Comparison of ENCODE assay signal across 8 cellular contexts in genomic region chr10:80168679-80169380, GRCh38. TPM values are rescaled to one million over a fixed set of nuclear protein-coding genes. Genes with fewer than 3 reads are reported as not detected.
A peak's percentile ranks its signal among the peaks of the same experiment; 100 is the strongest.
DNase-seq lines count a peak whose midpoint lies in the region; ATAC-seq and TF ChIP-seq lines count a peak whose summit lies in the region.

No MANE protein-coding gene starts in this region.

- peaks cover 3% of the 10 kb centered on the region; the same call in 1 of the 2 replicates for H4K20me1 ChIP-seq in HCT116 (ENCODE audit: insufficient read depth)

- RAD21 ChIA-PET in HCT116 (lab: Charles Lee; ENCODE audit: low non-redundant PET in 1 of 2, low total read pairs in 2 of 2, uncharacterized antibody in 2 of 2, unreplicated experiment in 2 of 2), result no interaction called here

- CTCF ChIA-PET in Caco-2 (lab: Charles Lee) (no interaction called here), HCT116 (lab: Charles Lee) (no interaction called here)

- intact Hi-C loops in Caco-2 (cut with micrococcal nuclease; ENCODE audit: unreplicated experiment) (no loop called here), HCT116 (cut with micrococcal nuclease) (no loop called here), ascending aorta (cut with DNase I) (loop anchor here (2.0 kb wide), 1 partner anchor 30 kb away; no protein-coding TSS in a partner anchor)

- H3K27me3 ChIP-seq in Caco-2 (replicated peaks; ENCODE audit: control insufficient read depth, insufficient read depth, low read length) (no peaks in the 10 kb centered on the region), HCT116 (ENCODE audit: insufficient read depth, low read length) (no peaks in the 10 kb centered on the region), ascending aorta (no peaks in the 10 kb centered on the region), mesenchymal stem cell (ENCODE audit: control insufficient read depth in 1 of 2, insufficient read depth in 1 of 2, low read length in 2 of 2) (no peaks in the 10 kb centered on the region)

- H3K79me1 ChIP-seq in mesenchymal stem cell (replicated peaks; ENCODE audit: low read length, poor library complexity, severe bottlenecking), result peaks cover 68% of the 10 kb centered on the region

- no peak overlapping the region for H2AK5ac ChIP-seq in mesenchymal stem cell (ENCODE audit: low read length, severe bottlenecking)

- no peak overlapping the region for H2BK5ac ChIP-seq in mesenchymal stem cell (ENCODE audit: low read depth, low read length, poor library complexity, severe bottlenecking)

- H3K36me3 ChIP-seq in Caco-2 (ENCODE audit: control insufficient read depth, insufficient read depth, low read length), result peaks cover 8% of the 10 kb centered on the region
- peaks cover 2 to 42% of the 10 kb centered on the region in 2 experiments; a peak in 3 of 4 replicates for H3K36me3 ChIP-seq in HCT116 (ENCODE audit: control insufficient read depth in 1 of 2, insufficient read depth in 2 of 2, low read length in 2 of 2)
- peaks cover 23% of the 10 kb centered on the region in 2 donors for H3K36me3 ChIP-seq in ascending aorta
- peaks cover 86 to 88% of the 10 kb centered on the region in 2 experiments for H3K36me3 ChIP-seq in mesenchymal stem cell (ENCODE audit: control insufficient read depth in 1 of 2, insufficient read depth in 2 of 2, low read depth in 1 of 2, low read length in 2 of 2)

- H3K4ac ChIP-seq in mesenchymal stem cell (ENCODE audit: low read depth in 1 of 2, low read length in 2 of 2), result no peak overlapping the region

- no peak overlapping the region for H3K27ac ChIP-seq in HCT116 (ENCODE audit: low read depth, low read length)
- H3K27ac ChIP-seq in ascending aorta, result peak overlapping the region; percentile 84 to 86
- H3K27ac ChIP-seq in mesenchymal stem cell (ENCODE audit: low read length, poor library complexity, severe bottlenecking), result no peak overlapping the region

- no peaks in the 10 kb centered on the region for H3K9me3 Mint-ChIP-seq in Caco-2 (ENCODE audit: unreplicated experiment)

- no peak overlapping the region for H4K8ac ChIP-seq in mesenchymal stem cell (ENCODE audit: low read length)

- DNase-seq in Caco-2 (peak in 1 of 2 experiments; percentile 29), HCT116 (ENCODE audit: low read depth, low spot score) (no peak), ascending aorta (ENCODE audit: low spot score in 2 of 2) (no peak), mesenchymal stem cell (peak; percentile 34), NCI-H146 (lab: John Stamatoyannopoulos, UW) (no peak), cortex of kidney (lab: John Stamatoyannopoulos, UW) (no peak), NCI-H187 (lab: John Stamatoyannopoulos, UW) (no peak)

- no peak overlapping the region for H2BK12ac ChIP-seq in mesenchymal stem cell (ENCODE audit: low read length in 2 of 2)

- H3K4me3 Mint-ChIP-seq in Caco-2 (ENCODE audit: unreplicated experiment), result no peak overlapping the region

- 73% methylated on average over 13 of the region's 13 CpGs for WGBS in mesenchymal stem cell

- H3K4me3 ChIP-seq in Caco-2 (ENCODE audit: low read depth, low read length) (no peak overlapping the region), HCT116 (replicated peaks in 1 of 2; ENCODE audit: low read depth in 1 of 2, low read length in 2 of 2) (no peak overlapping the region), ascending aorta (peak overlapping the region in 1 of 2 donors; percentile 3), mesenchymal stem cell (ENCODE audit: insufficient read depth in 1 of 2, low read depth in 1 of 2, low read length in 2 of 2) (no peak overlapping the region)

- TF ChIP-seq CTCF in Caco-2 (IDR thresholded peaks at IDR 0.05; ENCODE audit: insufficient read depth in 1 of 2, low read depth in 1 of 2, low read length in 1 of 2, severe bottlenecking in 1 of 2, unreplicated experiment in 1 of 2), result peak; percentile 28 to 37
- TF ChIP-seq CTCF in HCT116 (IDR thresholded peaks at IDR 0.05 in 2 of 3, conservative IDR thresholded peaks at IDR 0.05 in 1 of 3; ENCODE audit: borderline replicate concordance in 1 of 3, insufficient read depth in 1 of 3, low read depth in 2 of 3, low read length in 2 of 3), result peak in 2 of 3 experiments; percentile 27 to 40; a peak in 3 of 6 replicates
- TF ChIP-seq CTCF in ascending aorta (IDR thresholded peaks at IDR 0.05), result peak in 1 of 3 experiments; percentile 17

- H3K4me1 ChIP-seq in Caco-2 (peaks cover 2% of the 10 kb centered on the region), HCT116 (ENCODE audit: control insufficient read depth in 1 of 2, insufficient read depth in 2 of 2, low read length in 2 of 2) (peaks cover 5 to 40% of the 10 kb centered on the region in 2 experiments; a peak in 2 of 4 replicates), ascending aorta (peaks cover 27 to 53% of the 10 kb centered on the region in 2 donors), mesenchymal stem cell (ENCODE audit: control insufficient read depth, insufficient read depth, low read depth, low read length) (peaks cover 36% of the 10 kb centered on the region)

- H3K9me3 ChIP-seq in Caco-2 (no peaks in the 10 kb centered on the region), HCT116 (ENCODE audit: control insufficient read depth in 1 of 2, insufficient read depth in 1 of 2, low read depth in 1 of 2, low read length in 2 of 2) (no peaks in the 10 kb centered on the region), ascending aorta (no peaks in the 10 kb centered on the region), mesenchymal stem cell (ENCODE audit: control insufficient read depth, low read length) (no peaks in the 10 kb centered on the region)

- peaks cover 27% of the 10 kb centered on the region for H3K4me1 Mint-ChIP-seq in Caco-2 (ENCODE audit: low read depth, unreplicated experiment)

- H3K9me2 ChIP-seq in HCT116 (ENCODE audit: insufficient read depth), result no peaks in the 10 kb centered on the region

- H3K79me2 ChIP-seq in HCT116 (ENCODE audit: insufficient read depth, low read length), result peaks cover 83% of the 10 kb centered on the region

- no peak overlapping the region for H3K14ac ChIP-seq in mesenchymal stem cell (ENCODE audit: low read length in 2 of 2)

- H3K18ac ChIP-seq in mesenchymal stem cell (ENCODE audit: low read depth in 1 of 2, low read length in 2 of 2), result peak overlapping the region; percentile 4 to 15

- no peak overlapping the region for H4K91ac ChIP-seq in mesenchymal stem cell (ENCODE audit: low read length)

- peaks cover 88% of the 10 kb centered on the region for H3K36me3 Mint-ChIP-seq in Caco-2 (ENCODE audit: insufficient read depth, unreplicated experiment)

- H3K27ac Mint-ChIP-seq in Caco-2 (ENCODE audit: unreplicated experiment), result no peak overlapping the region

- peak; percentile 33 for TF ChIP-seq RAD21 in HCT116 (IDR thresholded peaks at IDR 0.05; ENCODE audit: low read depth)

- no peak overlapping the region for H3K23ac ChIP-seq in mesenchymal stem cell (ENCODE audit: low read length in 2 of 2)

- TF ChIP-seq POLR2A in HCT116 (IDR thresholded peaks at IDR 0.05; ENCODE audit: borderline replicate concordance, extremely low read depth, insufficient read depth, insufficient read length), result no peak

- no peak overlapping the region for H2BK15ac ChIP-seq in mesenchymal stem cell (ENCODE audit: low read depth, poor library complexity, severe bottlenecking)

- ATAC-seq in HCT116, result peak; percentile 49
- no peak for ATAC-seq in GM21528 (IDR thresholded peaks at IDR 0.05; ENCODE audit: low FRiP score, unreplicated experiment)

- no peak overlapping the region for H3K4me2 ChIP-seq in HCT116 (ENCODE audit: low read length)
- H3K4me2 ChIP-seq in mesenchymal stem cell (ENCODE audit: low read length, poor library complexity, severe bottlenecking), result no peak overlapping the region

- POLR2A ChIA-PET in Caco-2 (lab: Charles Lee) (no interaction called here), HCT116 (lab: Charles Lee) (no interaction called here)

- H3K27me3 Mint-ChIP-seq in Caco-2 (ENCODE audit: insufficient read depth, unreplicated experiment), result no peaks in the 10 kb centered on the region

- no peak overlapping the region for H2BK120ac ChIP-seq in mesenchymal stem cell (ENCODE audit: low read depth, low read length)

- BruUV-seq in Caco-2 (replicated peaks; lab: Mats Ljungman, UMichigan) (no TSS peak), HCT116 (replicated peaks; lab: Mats Ljungman, UMichigan) (no TSS peak)

- H2AFZ ChIP-seq in HCT116 (ENCODE audit: low read depth, low read length, poor library complexity, severe bottlenecking) (no peak overlapping the region), mesenchymal stem cell (ENCODE audit: low read depth, low read length) (no peak overlapping the region)

- H3K9ac ChIP-seq in HCT116 (ENCODE audit: low read length) (no peak overlapping the region), mesenchymal stem cell (ENCODE audit: low read length) (no peak overlapping the region)

TF ChIP-seq in HCT116, 20 proteins besides CTCF, POLR2A, EP300 and RAD21 (continues in another document):
- TF ChIP-seq CEBPB (IDR thresholded peaks at IDR 0.05; ENCODE audit: low read depth), result no peak
- TF ChIP-seq TCF7L2 (IDR thresholded peaks at IDR 0.05; ENCODE audit: borderline replicate concordance, extremely low read depth, insufficient read depth, insufficient read length), result no peak
- no peak for TF ChIP-seq JUND (IDR thresholded peaks at IDR 0.05)
- no peak for TF ChIP-seq ZBTB33 (IDR thresholded peaks at IDR 0.05; ENCODE audit: extremely low read depth, insufficient replicate concordance, low read length)
- TF ChIP-seq ELF1 (IDR thresholded peaks at IDR 0.05; ENCODE audit: borderline replicate concordance, low read depth), result no peak
- TF ChIP-seq FOSL1 (IDR thresholded peaks at IDR 0.05; ENCODE audit: low read depth), result no peak
- TF ChIP-seq SIN3A (IDR thresholded peaks at IDR 0.05; ENCODE audit: low read depth), result no peak

RNA-seq across cellular contexts. Expression of gene PLAC9, which starts 36.3 kb away (rescaled TPM):
- total RNA-seq in Caco-2 (2022), result not detected in 2 replicates
- not detected for total RNA-seq in HCT116 (2021; ENCODE audit: unreplicated experiment)
- 1.4 and 1.8 TPM in 2 replicates for polyA plus RNA-seq in HCT116 (2012)
- 221 TPM for total RNA-seq in ascending aorta
- 1.6 TPM for polyA plus RNA-seq in mesenchymal stem cell (2013, experiment 1 of 2)
- polyA plus RNA-seq in mesenchymal stem cell (2013, experiment 2 of 2), result 2.0 TPM

RNA-seq across cellular contexts. Expression of gene ANXA11, which starts 36.5 kb away (rescaled TPM):
- total RNA-seq in Caco-2 (2022) (316 and 327 TPM in 2 replicates), HCT116 (2021; ENCODE audit: unreplicated experiment) (181 TPM), ascending aorta (237 TPM)
- polyA plus RNA-seq in HCT116 (2012), result 242 and 336 TPM in 2 replicates
- polyA plus RNA-seq in mesenchymal stem cell (2013, experiment 1 of 2), result 670 TPM
- polyA plus RNA-seq in mesenchymal stem cell (2013, experiment 2 of 2), result 665 TPM

Comparison
In these comparisons a context has a peak if more than half of its experiments do, and no peak if none do; other contexts are left out.
1. H3K27ac ChIP-seq: peak in ascending aorta (2 of 2); none in HCT116 (single experiment) and mesenchymal stem cell (single experiment).
2. RNA of gene PLAC9, which starts 36.3 kb away (total RNA-seq): 221 TPM in ascending aorta (single experiment); not detected in HCT116 (single experiment) and not detected in Caco-2; every median in the first group is over 100 times any median in the second.